ENCODE assay signal across 30 cellular contexts in genomic region chr15:66709884-66710283, GRCh38.
"Had no signal": no experiment of that assay in that cellular context is flagged by ENCODE, and none has a peak within 500 bp of the region (broad histone marks: within the 10 kb centered on the region; RNA-seq: fewer than 3 reads in every experiment).

No MANE protein-coding gene starts in this region.

- H3K9me3 ChIP-seq: breast epithelium, esophagus squamous epithelium, mucosa of descending colon, right lobe of liver, testis, uterus had no signal

- H3K27ac Mint-ChIP-seq: activated naive CD4-positive, alpha-beta T cell treated with anti-CD3 and anti-CD28 coated beads for 36 hours; activated naive CD8-positive, alpha-beta T cell treated with anti-CD3 and anti-CD28 coated beads, Interleukin-2, amount 10 ng/mL, durations not matched to agents 7 days and 5 days; activated T-helper 1 cell treated with anti-CD3 and anti-CD28 coated beads, Interleukin-12 subunit alpha, Interleukin-12 subunit beta, Interleukin-2, Interleukin-4 antibody, amounts not matched to agents 30 ng/mL and 10 ng/mL and 1 ng/mL, durations not matched to agents 14 hours and 24 hours and 36 hours; natural killer cell treated with Interleukin-12 subunit alpha and Interleukin-12 subunit beta and Interleukin-15 and Interleukin-18, amount 100 ng/mL, for 72 hours had no signal

- H3K27me3 ChIP-seq: breast epithelium, right lobe of liver, testis, uterus had no signal

- H3K36me3 ChIP-seq: breast epithelium, esophagus squamous epithelium, right lobe of liver, uterus had no signal

- H3K9me3 Mint-ChIP-seq: activated naive CD4-positive, alpha-beta T cell treated with anti-CD3 and anti-CD28 coated beads for 36 hours; activated naive CD8-positive, alpha-beta T cell treated with anti-CD3 and anti-CD28 coated beads, Interleukin-2, amount 10 ng/mL, durations not matched to agents 7 days and 5 days; activated T-helper 1 cell treated with anti-CD3 and anti-CD28 coated beads, Interleukin-12 subunit alpha, Interleukin-12 subunit beta, Interleukin-2, Interleukin-4 antibody, amounts not matched to agents 30 ng/mL and 10 ng/mL and 1 ng/mL, durations not matched to agents 14 hours and 24 hours and 36 hours; central memory CD8-positive, alpha-beta T cell; natural killer cell treated with Interleukin-12 subunit alpha and Interleukin-12 subunit beta and Interleukin-15 and Interleukin-18, amount 100 ng/mL, for 72 hours had no signal

- ATAC-seq: activated CD4-positive, CD25-positive, alpha-beta regulatory T cell treated with anti-CD3 and anti-CD28 coated beads, Interleukin-2, amount 50 U/mL, for 24 hours; mucosa of descending colon; natural killer cell treated with Interleukin-12 subunit alpha and Interleukin-12 subunit beta and Interleukin-15 and Interleukin-18, amount 100 ng/mL, for 72 hours; stimulated activated naive CD8-positive, alpha-beta T cell treated with anti-CD3 and anti-CD28 coated beads, Interleukin-15, Interleukin-2, amounts not matched to agents 100 U/mL and 50 U/mL, for 24 hours had no signal

- H3K4me3 Mint-ChIP-seq: activated naive CD4-positive, alpha-beta T cell treated with anti-CD3 and anti-CD28 coated beads for 36 hours; activated naive CD8-positive, alpha-beta T cell treated with anti-CD3 and anti-CD28 coated beads, Interleukin-2, amount 10 ng/mL, durations not matched to agents 7 days and 5 days; activated T-helper 1 cell treated with anti-CD3 and anti-CD28 coated beads, Interleukin-12 subunit alpha, Interleukin-12 subunit beta, Interleukin-2, Interleukin-4 antibody, amounts not matched to agents 30 ng/mL and 10 ng/mL and 1 ng/mL, durations not matched to agents 14 hours and 24 hours and 36 hours; central memory CD8-positive, alpha-beta T cell; natural killer cell treated with Interleukin-12 subunit alpha and Interleukin-12 subunit beta and Interleukin-15 and Interleukin-18, amount 100 ng/mL, for 72 hours had no signal

- DNase-seq: activated CD4-positive, alpha-beta T cell treated with anti-CD3 and anti-CD28 coated beads for 48 hours; activated CD4-positive, alpha-beta T cell treated with anti-CD3 and anti-CD28 coated beads, Interleukin-2, amount 50 U/mL, for 48 hours; activated CD8-positive, alpha-beta memory T cell treated with anti-CD3 and anti-CD28 coated beads, Interleukin-2, amount 50 U/mL, for 4 hours; activated effector memory CD4-positive, alpha-beta T cell treated with anti-CD3 and anti-CD28 coated beads, Interleukin-2, amount 50 U/mL, for 16 hours; activated naive CD4-positive, alpha-beta T cell treated with anti-CD3 and anti-CD28 coated beads for 36 hours; activated naive CD8-positive, alpha-beta T cell treated with anti-CD3 and anti-CD28 coated beads, Interleukin-2, amount 10 ng/mL, durations not matched to agents 7 days and 5 days; activated T-cell treated with anti-CD3 and anti-CD28 coated beads, Interleukin-2, amount 50 U/mL, for 1 hour; amygdala; effector CD8-positive, alpha-beta T cell; esophagus squamous epithelium; foreskin melanocyte; kidney glomerular epithelial cell; mesendoderm; mucosa of descending colon; right lobe of liver; stimulated activated CD4-positive, alpha-beta T cell treated with anti-CD3 and anti-CD28 coated beads, Interleukin-12 subunit alpha, Interleukin-12 subunit beta, amount 100 ng/mL, for 4 hours; stimulated activated CD4-positive, alpha-beta T cell treated with anti-CD3 and anti-CD28 coated beads, Interleukin-4, amount 100 ng/mL, for 1 hour; stimulated activated naive CD8-positive, alpha-beta T cell treated with anti-CD3 and anti-CD28 coated beads, Interleukin-15, Interleukin-2, amounts not matched to agents 100 U/mL and 50 U/mL, for 24 hours; T-helper 9 cell; testis; trophoblast cell; uterus had no signal

- H3K4me1 ChIP-seq: breast epithelium had no signal

- H3K4me1 Mint-ChIP-seq: central memory CD8-positive, alpha-beta T cell had no signal

- H3K27ac ChIP-seq: breast epithelium, epithelial cell of prostate, esophagus squamous epithelium, right lobe of liver, testis, uterus, VCaP had no signal

- H3K4me3 ChIP-seq: breast epithelium, esophagus squamous epithelium, lung, mucosa of descending colon, right lobe of liver, testis, uterus had no signal

- H3K36me3 Mint-ChIP-seq: activated naive CD8-positive, alpha-beta T cell treated with anti-CD3 and anti-CD28 coated beads, Interleukin-2, amount 10 ng/mL, durations not matched to agents 7 days and 5 days; natural killer cell treated with Interleukin-12 subunit alpha and Interleukin-12 subunit beta and Interleukin-15 and Interleukin-18, amount 100 ng/mL, for 72 hours had no signal
